18 cellular contexts compared by ENCODE assay signal in the genomic region with DNA sequence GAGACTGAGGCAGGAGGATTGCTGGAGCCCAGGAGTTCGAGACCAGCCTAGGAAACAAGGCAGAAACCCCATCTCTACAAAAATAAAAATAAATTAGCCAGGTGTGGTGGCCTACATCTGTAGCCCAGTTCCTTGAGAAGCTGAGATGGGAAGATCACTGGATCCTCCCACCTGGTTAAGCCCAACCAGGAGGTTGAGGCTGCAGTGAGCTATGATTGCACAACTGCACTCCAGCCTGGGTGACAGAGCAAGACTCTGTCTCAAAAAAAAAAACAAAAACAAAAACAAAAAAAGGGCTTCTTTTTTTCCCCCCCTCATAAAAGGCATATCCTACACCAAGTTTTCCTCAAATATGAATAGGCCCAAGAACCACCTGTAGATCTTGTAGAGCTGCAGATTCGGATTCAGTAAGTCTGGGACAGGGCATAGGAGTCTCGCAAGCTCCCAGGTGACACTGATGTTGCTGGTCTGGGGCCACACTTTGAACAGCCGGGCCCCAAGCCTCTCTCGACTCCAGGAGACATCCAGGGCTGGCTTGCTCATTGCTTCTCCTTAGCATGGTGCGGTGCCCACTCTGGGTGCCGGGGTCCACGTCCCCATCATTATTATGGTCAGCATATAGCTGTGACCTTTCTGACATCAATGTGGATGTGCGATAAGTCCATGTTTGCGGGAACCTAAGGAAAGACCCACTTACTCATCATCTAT. TPM values are rescaled to one million over a fixed set of nuclear protein-coding genes. Genes with fewer than 3 reads are reported as not detected.
DNase-seq lines count a peak whose midpoint lies in the region; ATAC-seq, FAIRE-seq and TF ChIP-seq lines count a peak whose summit lies in the region.
"Had no signal": no experiment of that assay in that cellular context is flagged by ENCODE, and none has a peak within 500 bp of the region (broad histone marks: within the 10 kb centered on the region; RNA-seq: fewer than 3 reads in every experiment).

No MANE protein-coding gene starts in this region.

- no peak for TF ChIP-seq EP300 in K562 (IDR thresholded peaks at IDR 0.05; ENCODE audit: low read length)

- ATAC-seq in K562: no peak
- peak; percentile 65 for ATAC-seq in sciatic nerve
- ATAC-seq in aorta (ENCODE audit: low FRiP score): no peak
- ATAC-seq in GM21825 (IDR thresholded peaks at IDR 0.05; ENCODE audit: unreplicated experiment): no peak

- H3K4me3 ChIP-seq in Loucy (ENCODE audit: low read length, poor library complexity, severe bottlenecking): no peak overlapping the region
- H3K4me3 ChIP-seq in K562: no peak overlapping the region
- H3K4me3 ChIP-seq in aorta (ENCODE audit: low read length in 2 of 2): no peak overlapping the region
- H3K4me3 ChIP-seq in H7 (ENCODE audit: insufficient read depth, low read depth, low read length): no peak overlapping the region
- H3K4me3 ChIP-seq: GM23248, MG63, SK-N-MC had no signal

- no peak overlapping the region for H3K4me2 ChIP-seq in Loucy (ENCODE audit: low read depth, low read length, poor library complexity, severe bottlenecking)
- no peak overlapping the region for H3K4me2 ChIP-seq in K562 (ENCODE audit: insufficient read depth, low read length)
- H3K4me2 ChIP-seq: KMS-11 had no signal

- in situ Hi-C loops in K562 (cut with MboI): no loop called here

- BruUV-seq in K562 (replicated peaks; lab: Mats Ljungman, UMichigan): no TSS peak

- FAIRE-seq in K562 (lab: Jason Lieb, UNC): no peak
- FAIRE-seq: GM12892 had no signal

- no peaks in the 10 kb centered on the region for H3K27me3 ChIP-seq in Loucy (ENCODE audit: insufficient read depth, low read length, poor library complexity, severe bottlenecking)
- H3K27me3 ChIP-seq in K562 (ENCODE audit: control insufficient read depth in 2 of 2, insufficient read depth in 2 of 2, low read length in 2 of 2): peaks cover 58 to 75% of the 10 kb centered on the region in 2 experiments
- no peaks in the 10 kb centered on the region for H3K27me3 ChIP-seq in aorta (ENCODE audit: control insufficient read depth in 1 of 2, insufficient read depth in 2 of 2, low read length in 1 of 2)
- H3K27me3 ChIP-seq in H7 (ENCODE audit: control insufficient read depth, insufficient read depth, low read length): no peaks in the 10 kb centered on the region
- H3K27me3 ChIP-seq: BE2C, MG63 had no signal

- no peak for TF ChIP-seq POLR2A in K562 (conservative IDR thresholded peaks at IDR 0.05)

- H3F3A ChIP-seq in Loucy (ENCODE audit: low read depth): peaks cover 15% of the 10 kb centered on the region; the same call in 1 of the 2 replicates

- no peaks in the 10 kb centered on the region for H3K9me2 ChIP-seq in Loucy (replicated peaks; ENCODE audit: low read depth, low read length)

- no peak for TF ChIP-seq CTCF in Loucy (conservative IDR thresholded peaks at IDR 0.05; ENCODE audit: low read length)
- TF ChIP-seq CTCF in K562 (IDR thresholded peaks at IDR 0.05 in 2 of 3, conservative IDR thresholded peaks at IDR 0.05 in 1 of 3; ENCODE audit: insufficient read depth in 2 of 3, low read depth in 1 of 3, low read length in 3 of 3): no peak

- no peak overlapping the region for H3K27ac ChIP-seq in K562 (ENCODE audit: extremely low read depth, low read depth, low read length)
- peak overlapping the region in 1 of 2 donors; percentile 66 for H3K27ac ChIP-seq in aorta (ENCODE audit: low read depth in 1 of 2, low read length in 2 of 2)
- H3K27ac ChIP-seq: KMS-11, SK-N-MC had no signal

- H3K9me3 ChIP-seq in Loucy (ENCODE audit: insufficient read depth, low read depth, low read length) (no peaks in the 10 kb centered on the region), K562 (replicated peaks; ENCODE audit: control insufficient read depth, insufficient read depth, low read depth, low read length) (no peaks in the 10 kb centered on the region), aorta (ENCODE audit: control insufficient read depth, low read length) (no peaks in the 10 kb centered on the region)
- H3K9me3 ChIP-seq: BE2C had no signal

- no peaks in the 10 kb centered on the region for H3K9me1 ChIP-seq in K562 (ENCODE audit: control insufficient read depth, insufficient read depth, low read length)

- CTCF ChIA-PET in K562 (lab: Yijun Ruan, JAX; ENCODE audit: low intra/inter-chr PET ratio): no interaction called here

- H4K20me1 ChIP-seq in Loucy (ENCODE audit: insufficient read depth, low read length, poor library complexity, severe bottlenecking) (no peaks in the 10 kb centered on the region), K562 (replicated peaks; ENCODE audit: control insufficient read depth, insufficient read depth, low read length) (peaks cover 14% of the 10 kb centered on the region)

- H3K79me2 ChIP-seq in Loucy (ENCODE audit: insufficient read depth, low read length) (no peaks in the 10 kb centered on the region), K562 (ENCODE audit: control insufficient read depth, insufficient read depth, low read length) (no peaks in the 10 kb centered on the region)

- H3K36me3 ChIP-seq in Loucy (ENCODE audit: insufficient read depth, low read length): no peaks in the 10 kb centered on the region
- no peaks in the 10 kb centered on the region for H3K36me3 ChIP-seq in K562 (ENCODE audit: control insufficient read depth, insufficient read depth, low read length)
- no peaks in the 10 kb centered on the region for H3K36me3 ChIP-seq in aorta (ENCODE audit: control insufficient read depth in 1 of 2, insufficient read depth in 2 of 2, low read length in 1 of 2)
- no peaks in the 10 kb centered on the region for H3K36me3 ChIP-seq in H7 (replicated peaks; ENCODE audit: control insufficient read depth, insufficient read depth, low read length)
- H3K36me3 ChIP-seq: BE2C, MG63 had no signal

- H2AFZ ChIP-seq in Loucy (ENCODE audit: low read length) (no peak overlapping the region), K562 (ENCODE audit: low read depth, low read length) (no peak overlapping the region)
- H2AFZ ChIP-seq: GM23248 had no signal

- intact Hi-C loops in K562 (cut with micrococcal nuclease) (no loop called here), sciatic nerve (cut with DNase I) (no loop called here), aorta (cut with DNase I) (loop anchor here (5.0 kb wide), 2 partner anchors 37 to 92 kb away; a partner anchor contains a TSS)

- TF ChIP-seq RAD21 in K562 (CRISPR knock-in tag; conservative IDR thresholded peaks at IDR 0.05 in 1 of 2, IDR thresholded peaks at IDR 0.05 in 1 of 2): no peak

- H3K9ac ChIP-seq in Loucy (ENCODE audit: low read depth, low read length, poor library complexity, severe bottlenecking): peak overlapping the region; percentile 73
- no peak overlapping the region for H3K9ac ChIP-seq in K562 (ENCODE audit: insufficient read depth in 1 of 2, low read depth in 2 of 2, low read length in 2 of 2)
- H3K9ac ChIP-seq: KMS-11 had no signal

- no peak for DNase-seq in K562 (ENCODE audit: extremely low read depth in 1 of 4, low spot score in 3 of 4)
- DNase-seq in sciatic nerve (ENCODE audit: low spot score): no peak
- DNase-seq in aorta: peak; percentile 43 to 64
- no peak for DNase-seq in H7
- no peak for DNase-seq in mucosa of gallbladder (ENCODE audit: low spot score)
- DNase-seq: BE2C, GDM1, NCI-H1092 treated with DMSO at 0.1 percent for 48 hours, NCI-H1694, NCI-H524 had no signal

- peaks cover 59% of the 10 kb centered on the region for H3K4me1 ChIP-seq in Loucy (ENCODE audit: insufficient read depth, low read length, poor library complexity, severe bottlenecking)
- H3K4me1 ChIP-seq in K562 (replicated peaks in 1 of 2; ENCODE audit: control insufficient read depth in 2 of 2, insufficient read depth in 2 of 2, low read length in 2 of 2): peaks cover 3 to 11% of the 10 kb centered on the region in 2 experiments; a peak in 4 of 5 replicates
- peaks cover 0 to 4% of the 10 kb centered on the region in 2 donors for H3K4me1 ChIP-seq in aorta (ENCODE audit: control insufficient read depth in 1 of 2, insufficient read depth in 2 of 2, low read length in 2 of 2)
- H3K4me1 ChIP-seq: BE2C had no signal

- 6% methylated on average over 10 of the region's 10 CpGs for WGBS in K562 (ENCODE audit: insufficient coverage, low coverage, missing lambda C conversion rate)
- 97% methylated on average over 10 of the region's 10 CpGs for WGBS in aorta, 2 donors

- POLR2A ChIA-PET in K562 (lab: Yijun Ruan, JAX): interaction anchor here (0.8 kb wide), 2 partner anchors 10 to 11 kb away, joined by 3 read pairs; no protein-coding TSS in a partner anchor

RNA-seq across cellular contexts. Expression of a gene that starts 22.1 kb away (rescaled TPM):
- not detected in 2 replicates for total RNA-seq in K562 (2011; cell fraction: chromatin; rRNA removed; ENCODE audit: low replicate concordance)
- not detected in 2 replicates for total RNA-seq in K562 (2011; cell fraction: nucleolus; rRNA removed)
- not detected in 2 replicates for total RNA-seq in K562 (2011; cell fraction: nucleoplasm; rRNA removed)
- total RNA-seq in K562 (2014; rRNA removed): not detected in 2 replicates
- not detected in 2 replicates for total RNA-seq in K562 (2014; rRNA removed; fragmentation: Illumina TruSeq; extraction: Trizol)
- total RNA-seq in K562 (2015; rRNA removed; fragmentation: Illumina TruSeq; extraction: Trizol): not detected in 2 replicates
- not detected in 2 replicates for total RNA-seq in K562 (2021)
- not detected in 2 replicates for polyA plus RNA-seq in K562 (2011; rRNA removed)
- not detected in 2 replicates for polyA plus RNA-seq in K562 (2011; cell fraction: cytosol; rRNA removed)
- not detected in 2 replicates for polyA plus RNA-seq in K562 (2011; cell fraction: nucleus; rRNA removed)
- not detected in 2 replicates for polyA plus RNA-seq in K562 (2012)
- not detected in 2 replicates for polyA plus RNA-seq in K562 (2014; fragmentation: Illumina TruSeq; extraction: Trizol)
- polyA plus RNA-seq in K562 (2014; fragmentation: Nextera tagmentation; extraction: Ambion mirVana): not detected
- not detected in 2 replicates for polyA plus RNA-seq in K562 (2014; rRNA removed)
- polyA minus RNA-seq in K562 (2011; rRNA and poly(A)+ RNA removed): not detected in 2 replicates
- not detected in 2 replicates for polyA minus RNA-seq in K562 (2011; cell fraction: cytosol; rRNA and poly(A)+ RNA removed)
- not detected in 2 replicates for polyA minus RNA-seq in K562 (2011; cell fraction: nucleus; rRNA and poly(A)+ RNA removed)
- not detected for total RNA-seq in sciatic nerve
- total RNA-seq in aorta: under 1 TPM in 1 of 2 donors, not detected in 1; 0.45 TPM
- polyA plus RNA-seq in aorta: not detected
- 0.73 TPM in 1 of 2 replicates, not detected in the other for total RNA-seq in H7 (2014; rRNA removed; shearing (Covaris generic))
- total RNA-seq in mucosa of gallbladder: not detected
- total RNA-seq: GM23248 had no signal
- polyA plus RNA-seq: CD8-positive, alpha-beta memory T cell; GM23248 had no signal

RNA-seq across cellular contexts. Expression of a gene that starts 38.9 kb away (rescaled TPM):
- 6.9 and 28.9 TPM in 2 replicates for total RNA-seq in K562 (2011; cell fraction: chromatin; rRNA removed; ENCODE audit: low replicate concordance)
- total RNA-seq in K562 (2011; cell fraction: nucleolus; rRNA removed): 8.2 and 9.7 TPM in 2 replicates
- total RNA-seq in K562 (2011; cell fraction: nucleoplasm; rRNA removed): 12.2 and 13.4 TPM in 2 replicates
- total RNA-seq in K562 (2014; rRNA removed) (7.4 and 8.6 TPM in 2 replicates), K562 (2014; rRNA removed; fragmentation: Illumina TruSeq; extraction: Trizol) (10.7 and 10.8 TPM in 2 replicates), K562 (2015; rRNA removed; fragmentation: Illumina TruSeq; extraction: Trizol) (10.4 and 10.7 TPM in 2 replicates), K562 (2021) (15.2 and 16.2 TPM in 2 replicates), sciatic nerve (27.3 TPM), aorta (10 to 100 TPM; 21.8 to 52.8 TPM), mucosa of gallbladder (22.8 TPM)
- polyA plus RNA-seq in K562 (2011; rRNA removed) (8.7 and 10.7 TPM in 2 replicates), K562 (2014; fragmentation: Illumina TruSeq; extraction: Trizol) (8.4 and 11.4 TPM in 2 replicates), K562 (2014; fragmentation: Nextera tagmentation; extraction: Ambion mirVana) (1 to 10 TPM; 2.2 to 2.6 TPM), K562 (2014; rRNA removed) (3.8 and 5.6 TPM in 2 replicates), aorta (1 to 10 TPM; 3.1 to 4.4 TPM)
- polyA plus RNA-seq in K562 (2011; cell fraction: cytosol; rRNA removed): 4.6 and 5.2 TPM in 2 replicates
- polyA plus RNA-seq in K562 (2011; cell fraction: nucleus; rRNA removed): 19.4 and 20.3 TPM in 2 replicates
- 5.3 and 6.4 TPM in 2 replicates for polyA plus RNA-seq in K562 (2012)
- polyA minus RNA-seq in K562 (2011; rRNA and poly(A)+ RNA removed): 11.7 and 16.7 TPM in 2 replicates
- 8.9 and 15.2 TPM in 2 replicates for polyA minus RNA-seq in K562 (2011; cell fraction: cytosol; rRNA and poly(A)+ RNA removed)
- polyA minus RNA-seq in K562 (2011; cell fraction: nucleus; rRNA and poly(A)+ RNA removed): 9.0 and 19.4 TPM in 2 replicates
- 10.2 and 12.1 TPM in 2 replicates for total RNA-seq in H7 (2014; rRNA removed; shearing (Covaris generic))

Comparison
In these comparisons a context has a peak if more than half of its experiments do, and no peak if none do; other contexts are left out.
1. DNase-seq: peak in aorta (2 of 2); none in K562 (0 of 4), sciatic nerve (single experiment), H7 (single experiment) and mucosa of gallbladder (single experiment).
2. intact Hi-C loops: an anchor here in aorta (5.0 kb wide); none called in K562 and sciatic nerve.